ENCODE assay signal across 29 cellular contexts in genomic region chr7:76193881-76194280, GRCh38. TPM values are rescaled to one million over a fixed set of nuclear protein-coding genes. Genes with fewer than 3 reads are reported as not detected.
"Had no signal": no experiment of that assay in that cellular context is flagged by ENCODE, and none has a peak within 500 bp of the region (broad histone marks: within the 10 kb centered on the region; RNA-seq: fewer than 3 reads in every experiment).

No MANE protein-coding gene starts in this region.

- H3K4me1 ChIP-seq: esophagus muscularis mucosa, right atrium auricular region, stomach, thyroid gland, upper lobe of left lung had no signal

- H3K9me3 Mint-ChIP-seq: activated CD4-positive, alpha-beta memory T cell treated with anti-CD3 and anti-CD28 coated beads for 36 hours; activated CD4-positive, alpha-beta T cell treated with anti-CD3 and anti-CD28 coated beads, Interleukin-2, amount 10 ng/mL, durations not matched to agents 24 days and 14 days; activated naive CD4-positive, alpha-beta T cell treated with anti-CD3 and anti-CD28 coated beads, Interleukin-2, amount 10 ng/mL, durations not matched to agents 7 days and 5 days; activated T-helper 1 cell treated with anti-CD3 and anti-CD28 coated beads, Interleukin-12 subunit alpha, Interleukin-12 subunit beta, Interleukin-2, Interleukin-4 antibody, amounts not matched to agents 30 ng/mL and 10 ng/mL and 1 ng/mL, durations not matched to agents 14 hours and 24 hours and 36 hours; neural crest cell had no signal

- H3K9me3 ChIP-seq: thyroid gland had no signal

- DNase-seq: activated CD4-positive, alpha-beta memory T cell treated with anti-CD3 and anti-CD28 coated beads for 36 hours; activated CD4-positive, alpha-beta T cell treated with anti-CD3 and anti-CD28 coated beads, Interleukin-2, amount 10 ng/mL, durations not matched to agents 24 days and 14 days; activated CD4-positive, CD25-positive, alpha-beta regulatory T cell treated with anti-CD3 and anti-CD28 coated beads, Interleukin-2, amount 50 U/mL, for 72 hours; activated CD8-positive, alpha-beta memory T cell treated with anti-CD3 and anti-CD28 coated beads, Interleukin-2, amount 50 U/mL, for 4 hours; activated effector memory CD4-positive, alpha-beta T cell treated with anti-CD3 and anti-CD28 coated beads, Interleukin-2, amount 50 U/mL, for 16 hours; activated naive CD4-positive, alpha-beta T cell treated with anti-CD3 and anti-CD28 coated beads, Interleukin-2, amount 10 ng/mL, durations not matched to agents 7 days and 5 days; activated T-cell treated with anti-CD3 and anti-CD28 coated beads, Interleukin-2, amount 50 U/mL, for 1 hour; amniotic stem cell; caudate nucleus; foreskin melanocyte; islet precursor cell; left cardiac atrium; mammary epithelial cell; naive B cell; stimulated activated CD4-positive, alpha-beta T cell treated with anti-CD3 and anti-CD28 coated beads, Interleukin-15, amount 100 ng/mL, for 24 hours; stimulated activated CD4-positive, alpha-beta T cell treated with anti-CD3 and anti-CD28 coated beads, Interleukin-2, amount 100 ng/mL, for 24 hours; stimulated activated naive B cell treated with anti-CD40 and anti-IgM and Interleukin-4, amounts not matched to agents 10 μg/mL and 1 μg/mL and 100 μg/mL, for 72 hours; stomach; T-helper 17 cell; T1000; thyroid gland; upper lobe of left lung; WERI-Rb-1 had no signal

- H3K27ac ChIP-seq: esophagus muscularis mucosa, right atrium auricular region, stomach, thyroid gland, upper lobe of left lung, WERI-Rb-1 had no signal

- H3K27me3 ChIP-seq: right atrium auricular region, thyroid gland, upper lobe of left lung had no signal

- H3K36me3 ChIP-seq: esophagus muscularis mucosa, right atrium auricular region, stomach, thyroid gland, upper lobe of left lung, WERI-Rb-1 had no signal

- H3K27ac Mint-ChIP-seq: activated CD4-positive, alpha-beta memory T cell treated with anti-CD3 and anti-CD28 coated beads for 36 hours; activated CD4-positive, alpha-beta T cell treated with anti-CD3 and anti-CD28 coated beads, Interleukin-2, amount 10 ng/mL, durations not matched to agents 24 days and 14 days; activated naive CD4-positive, alpha-beta T cell treated with anti-CD3 and anti-CD28 coated beads, Interleukin-2, amount 10 ng/mL, durations not matched to agents 7 days and 5 days; activated T-helper 1 cell treated with anti-CD3 and anti-CD28 coated beads, Interleukin-12 subunit alpha, Interleukin-12 subunit beta, Interleukin-2, Interleukin-4 antibody, amounts not matched to agents 30 ng/mL and 10 ng/mL and 1 ng/mL, durations not matched to agents 14 hours and 24 hours and 36 hours; mesothelial cell of epicardium; stimulated activated naive B cell treated with anti-CD40 and anti-IgM and Interleukin-4, amounts not matched to agents 10 μg/mL and 1 μg/mL and 100 μg/mL, for 72 hours; T-helper 17 cell had no signal

- H3K36me3 Mint-ChIP-seq: activated CD4-positive, alpha-beta memory T cell treated with anti-CD3 and anti-CD28 coated beads for 36 hours; activated naive CD4-positive, alpha-beta T cell treated with anti-CD3 and anti-CD28 coated beads, Interleukin-2, amount 10 ng/mL, durations not matched to agents 7 days and 5 days; mesothelial cell of epicardium had no signal

- H3K27me3 Mint-ChIP-seq: activated CD4-positive, alpha-beta T cell treated with anti-CD3 and anti-CD28 coated beads, Interleukin-2, amount 10 ng/mL, durations not matched to agents 24 days and 14 days had no signal

- H3K4me3 Mint-ChIP-seq: activated CD4-positive, alpha-beta memory T cell treated with anti-CD3 and anti-CD28 coated beads for 36 hours; activated CD4-positive, alpha-beta T cell treated with anti-CD3 and anti-CD28 coated beads, Interleukin-2, amount 10 ng/mL, durations not matched to agents 24 days and 14 days; activated naive CD4-positive, alpha-beta T cell treated with anti-CD3 and anti-CD28 coated beads, Interleukin-2, amount 10 ng/mL, durations not matched to agents 7 days and 5 days; activated T-helper 1 cell treated with anti-CD3 and anti-CD28 coated beads, Interleukin-12 subunit alpha, Interleukin-12 subunit beta, Interleukin-2, Interleukin-4 antibody, amounts not matched to agents 30 ng/mL and 10 ng/mL and 1 ng/mL, durations not matched to agents 14 hours and 24 hours and 36 hours; mesothelial cell of epicardium; neural crest cell; stimulated activated naive B cell treated with anti-CD40 and anti-IgM and Interleukin-4, amounts not matched to agents 10 μg/mL and 1 μg/mL and 100 μg/mL, for 72 hours; T-helper 17 cell had no signal

- H3K4me3 ChIP-seq: esophagus muscularis mucosa, right atrium auricular region, stomach, thyroid gland, upper lobe of left lung had no signal

- H3K4me1 Mint-ChIP-seq: activated CD4-positive, alpha-beta T cell treated with anti-CD3 and anti-CD28 coated beads, Interleukin-2, amount 10 ng/mL, durations not matched to agents 24 days and 14 days; activated naive CD4-positive, alpha-beta T cell treated with anti-CD3 and anti-CD28 coated beads, Interleukin-2, amount 10 ng/mL, durations not matched to agents 7 days and 5 days; mesothelial cell of epicardium; naive B cell; stimulated activated naive B cell treated with anti-CD40 and anti-IgM and Interleukin-4, amounts not matched to agents 10 μg/mL and 1 μg/mL and 100 μg/mL, for 72 hours; T-helper 17 cell had no signal

RNA-seq across cellular contexts. Expression of gene SRRM3, which starts 7.8 kb away (rescaled TPM):
- total RNA-seq: activated CD4-positive, alpha-beta memory T cell treated with anti-CD3 and anti-CD28 coated beads for 36 hours; activated CD8-positive, alpha-beta memory T cell treated with anti-CD3 and anti-CD28 coated beads for 36 hours; activated T-helper 1 cell treated with anti-CD3 and anti-CD28 coated beads, Interleukin-12 subunit alpha, Interleukin-12 subunit beta, Interleukin-2, Interleukin-4 antibody, amounts not matched to agents 30 ng/mL and 10 ng/mL and 1 ng/mL, durations not matched to agents 14 hours and 24 hours and 36 hours; T-helper 17 cell had no signal
